In genomic region chr19:48446579-48446978, GRCh38 we compare ENCODE assay signal across 1 cellular context.
TF ChIP-seq lines count a peak whose summit lies in the region.

No MANE protein-coding gene starts in this region.

TF ChIP-seq in endothelial cell of umbilical vein, 7 proteins besides CTCF, POLR2A, EP300 and RAD21:
- TF ChIP-seq GATA2 (IDR thresholded peaks at IDR 0.05; ENCODE audit: insufficient read depth, insufficient read length, low read depth, low read length) = no peak
- TF ChIP-seq POLR2AphosphoS5 (IDR thresholded peaks at IDR 0.05; ENCODE audit: insufficient read depth, low read depth, low read length) = no peak
- TF ChIP-seq EZH2 (IDR thresholded peaks at IDR 0.05; ENCODE audit: borderline replicate concordance, low read depth, low read length, severe bottlenecking) = no peak
- TF ChIP-seq JUN (IDR thresholded peaks at IDR 0.05; ENCODE audit: borderline replicate concordance, insufficient read depth, insufficient read length, low read depth) = no peak
- no peak for TF ChIP-seq MYC (IDR thresholded peaks at IDR 0.05; ENCODE audit: low read depth, low read length)
- TF ChIP-seq MAX (IDR thresholded peaks at IDR 0.05; ENCODE audit: insufficient read depth, insufficient read length) = no peak
- TF ChIP-seq FOS (IDR thresholded peaks at IDR 0.05; ENCODE audit: borderline replicate concordance, insufficient read depth, low read length) = no peak
